3 cellular contexts compared by ENCODE assay signal in genomic region chr4:87579478-87579877, GRCh38.
TF ChIP-seq lines count a peak whose summit lies in the region.

No MANE protein-coding gene starts in this region.

TF ChIP-seq in A549, 52 proteins besides CTCF, POLR2A, EP300 and RAD21:
- TF ChIP-seq MAFK (IDR thresholded peaks at IDR 0.05; ENCODE audit: partially characterized antibody) (peak; percentile 75), ZNF302 (CRISPR knock-in tag; IDR thresholded peaks at IDR 0.05) (no peak), MYC (IDR thresholded peaks at IDR 0.05; ENCODE audit: borderline replicate concordance, low read length) (no peak), ATOH8 (CRISPR knock-in tag; IDR thresholded peaks at IDR 0.05; ENCODE audit: low read depth) (no peak)
TF ChIP-seq in A549: peak in this region for 1.

TF ChIP-seq in GM23338, 12 proteins besides CTCF, POLR2A, EP300 and RAD21:
- TF ChIP-seq POLR2AphosphoS5 (IDR thresholded peaks at IDR 0.05; ENCODE audit: low read depth) (no peak), STAT1 (IDR thresholded peaks at IDR 0.05; ENCODE audit: unreplicated experiment) (no peak), ZNF331 (CRISPR knock-in tag; IDR thresholded peaks at IDR 0.05; ENCODE audit: low read depth) (no peak), EZH2 (IDR thresholded peaks at IDR 0.05; ENCODE audit: low read depth, unreplicated experiment) (no peak)

TF ChIP-seq in SK-N-SH, 30 proteins besides CTCF, POLR2A, EP300 and RAD21:
- TF ChIP-seq GATA2 (CRISPR knock-in tag; IDR thresholded peaks at IDR 0.05) (no peak), TCF12 (IDR thresholded peaks at IDR 0.05) (peak; percentile 30; the same call in 1 of the 2 replicates), RCOR1 (IDR thresholded peaks at IDR 0.05; ENCODE audit: low read length) (0 out of 2 replicates have a peak, but pooled peaks have one; percentile 23), MAX (IDR thresholded peaks at IDR 0.05; ENCODE audit: low read depth) (no peak), CHD2 (IDR thresholded peaks at IDR 0.05; ENCODE audit: low read length, partially characterized antibody) (no peak), PBX3 (IDR thresholded peaks at IDR 0.05) (peak; percentile 32; the same call in 1 of the 2 replicates)
